1 cellular context compared by ENCODE assay signal in the genomic region with DNA sequence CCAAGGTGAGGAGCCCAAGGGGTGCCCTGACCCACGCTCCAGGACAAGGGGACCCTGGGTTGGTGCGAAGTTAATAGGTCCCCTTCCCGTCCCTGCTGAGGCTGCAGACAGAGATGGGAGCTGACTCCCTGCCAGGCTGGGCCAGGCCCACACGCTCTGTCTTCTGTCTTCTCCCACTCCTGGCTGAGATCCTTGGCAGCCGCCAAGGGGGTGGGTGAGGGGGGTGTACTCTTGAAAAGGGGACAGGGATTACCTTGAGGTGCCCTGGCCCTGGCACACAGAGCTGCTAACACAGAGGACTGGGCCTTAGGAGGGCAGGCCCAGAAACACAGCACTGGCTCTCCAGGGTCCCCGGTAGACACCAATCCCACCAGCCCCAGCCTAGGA.
TF ChIP-seq lines count a peak whose summit lies in the region.

No MANE protein-coding gene starts in this region.

TF ChIP-seq in H1, 55 proteins besides CTCF, POLR2A, EP300 and RAD21:
- TF ChIP-seq SIRT6 (IDR thresholded peaks at IDR 0.05; ENCODE audit: low read length), result no peak
- no peak for TF ChIP-seq ZNF274 (IDR thresholded peaks at IDR 0.05; ENCODE audit: borderline replicate concordance, extremely low read depth, low read length)
- TF ChIP-seq SP2 (IDR thresholded peaks at IDR 0.05; ENCODE audit: low read length), result no peak
- TF ChIP-seq TAF7 (optimal IDR thresholded peaks at IDR 0.05; ENCODE audit: borderline replicate concordance, low read depth, low read length), result no peak
- TF ChIP-seq CTBP2 (IDR thresholded peaks at IDR 0.05; ENCODE audit: borderline replicate concordance, insufficient read depth, insufficient read length, low read length), result no peak
- TF ChIP-seq NRF1 (IDR thresholded peaks at IDR 0.05; ENCODE audit: low read depth, low read length), result no peak
- TF ChIP-seq SAP30 (IDR thresholded peaks at IDR 0.05; ENCODE audit: insufficient read depth, insufficient replicate concordance, low read length), result no peak
